Comparison of ENCODE assay signal across 1 cellular context in genomic region chr1:202805886-202806511, GRCh38.
A peak's percentile ranks its signal among the peaks of the same experiment; 100 is the strongest.
TF ChIP-seq lines count a peak whose summit lies in the region.

No MANE protein-coding gene starts in this region.

TF ChIP-seq in K562, 482 proteins besides CTCF, POLR2A, EP300 and RAD21 (continued from another document and continues in another):
- TF ChIP-seq, protein P1, sequence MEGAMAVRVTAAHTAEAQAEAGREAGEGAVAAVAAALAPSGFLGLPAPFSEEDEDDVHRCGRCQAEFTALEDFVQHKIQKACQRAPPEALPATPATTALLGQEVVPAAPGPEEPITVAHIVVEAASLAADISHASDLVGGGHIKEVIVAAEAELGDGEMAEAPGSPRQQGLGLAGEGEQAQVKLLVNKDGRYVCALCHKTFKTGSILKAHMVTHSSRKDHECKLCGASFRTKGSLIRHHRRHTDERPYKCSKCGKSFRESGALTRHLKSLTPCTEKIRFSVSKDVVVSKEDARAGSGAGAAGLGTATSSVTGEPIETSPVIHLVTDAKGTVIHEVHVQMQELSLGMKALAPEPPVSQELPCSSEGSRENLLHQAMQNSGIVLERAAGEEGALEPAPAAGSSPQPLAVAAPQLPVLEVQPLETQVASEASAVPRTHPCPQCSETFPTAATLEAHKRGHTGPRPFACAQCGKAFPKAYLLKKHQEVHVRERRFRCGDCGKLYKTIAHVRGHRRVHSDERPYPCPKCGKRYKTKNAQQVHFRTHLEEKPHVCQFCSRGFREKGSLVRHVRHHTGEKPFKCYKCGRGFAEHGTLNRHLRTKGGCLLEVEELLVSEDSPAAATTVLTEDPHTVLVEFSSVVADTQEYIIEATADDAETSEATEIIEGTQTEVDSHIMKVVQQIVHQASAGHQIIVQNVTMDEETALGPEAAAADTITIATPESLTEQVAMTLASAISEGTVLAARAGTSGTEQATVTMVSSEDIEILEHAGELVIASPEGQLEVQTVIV (CRISPR knock-in tag; IDR thresholded peaks at IDR 0.05; ENCODE audit: borderline replicate concordance), result no peak
- no peak; the same call in 1 of the 2 replicates for TF ChIP-seq LEF1 (IDR thresholded peaks at IDR 0.05)
- no peak for TF ChIP-seq ZFP36 (IDR thresholded peaks at IDR 0.05; ENCODE audit: low read depth, low read length, partially characterized antibody)
- peak; percentile 67; the same call in 1 of the 2 replicates for TF ChIP-seq HMBOX1 (IDR thresholded peaks at IDR 0.05)
- no peak for TF ChIP-seq HOXB6 (CRISPR knock-in tag; IDR thresholded peaks at IDR 0.05; ENCODE audit: borderline replicate concordance)
- 0 out of 2 replicates have a peak, but pooled peaks have one; percentile 67 for TF ChIP-seq HIVEP1 (CRISPR knock-in tag; IDR thresholded peaks at IDR 0.05)
- TF ChIP-seq THAP7 (CRISPR knock-in tag; IDR thresholded peaks at IDR 0.05), result no peak
- TF ChIP-seq, protein P2, sequence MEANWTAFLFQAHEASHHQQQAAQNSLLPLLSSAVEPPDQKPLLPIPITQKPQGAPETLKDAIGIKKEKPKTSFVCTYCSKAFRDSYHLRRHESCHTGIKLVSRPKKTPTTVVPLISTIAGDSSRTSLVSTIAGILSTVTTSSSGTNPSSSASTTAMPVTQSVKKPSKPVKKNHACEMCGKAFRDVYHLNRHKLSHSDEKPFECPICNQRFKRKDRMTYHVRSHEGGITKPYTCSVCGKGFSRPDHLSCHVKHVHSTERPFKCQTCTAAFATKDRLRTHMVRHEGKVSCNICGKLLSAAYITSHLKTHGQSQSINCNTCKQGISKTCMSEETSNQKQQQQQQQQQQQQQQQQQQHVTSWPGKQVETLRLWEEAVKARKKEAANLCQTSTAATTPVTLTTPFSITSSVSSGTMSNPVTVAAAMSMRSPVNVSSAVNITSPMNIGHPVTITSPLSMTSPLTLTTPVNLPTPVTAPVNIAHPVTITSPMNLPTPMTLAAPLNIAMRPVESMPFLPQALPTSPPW (CRISPR knock-in tag; IDR thresholded peaks at IDR 0.05), result peak; percentile 65
- no peak for TF ChIP-seq FOS (IDR thresholded peaks at IDR 0.05; ENCODE audit: extremely low read depth, insufficient read length)
- TF ChIP-seq DACH1 (IDR thresholded peaks at IDR 0.05; ENCODE audit: partially characterized antibody), result no peak
- TF ChIP-seq, protein P3, sequence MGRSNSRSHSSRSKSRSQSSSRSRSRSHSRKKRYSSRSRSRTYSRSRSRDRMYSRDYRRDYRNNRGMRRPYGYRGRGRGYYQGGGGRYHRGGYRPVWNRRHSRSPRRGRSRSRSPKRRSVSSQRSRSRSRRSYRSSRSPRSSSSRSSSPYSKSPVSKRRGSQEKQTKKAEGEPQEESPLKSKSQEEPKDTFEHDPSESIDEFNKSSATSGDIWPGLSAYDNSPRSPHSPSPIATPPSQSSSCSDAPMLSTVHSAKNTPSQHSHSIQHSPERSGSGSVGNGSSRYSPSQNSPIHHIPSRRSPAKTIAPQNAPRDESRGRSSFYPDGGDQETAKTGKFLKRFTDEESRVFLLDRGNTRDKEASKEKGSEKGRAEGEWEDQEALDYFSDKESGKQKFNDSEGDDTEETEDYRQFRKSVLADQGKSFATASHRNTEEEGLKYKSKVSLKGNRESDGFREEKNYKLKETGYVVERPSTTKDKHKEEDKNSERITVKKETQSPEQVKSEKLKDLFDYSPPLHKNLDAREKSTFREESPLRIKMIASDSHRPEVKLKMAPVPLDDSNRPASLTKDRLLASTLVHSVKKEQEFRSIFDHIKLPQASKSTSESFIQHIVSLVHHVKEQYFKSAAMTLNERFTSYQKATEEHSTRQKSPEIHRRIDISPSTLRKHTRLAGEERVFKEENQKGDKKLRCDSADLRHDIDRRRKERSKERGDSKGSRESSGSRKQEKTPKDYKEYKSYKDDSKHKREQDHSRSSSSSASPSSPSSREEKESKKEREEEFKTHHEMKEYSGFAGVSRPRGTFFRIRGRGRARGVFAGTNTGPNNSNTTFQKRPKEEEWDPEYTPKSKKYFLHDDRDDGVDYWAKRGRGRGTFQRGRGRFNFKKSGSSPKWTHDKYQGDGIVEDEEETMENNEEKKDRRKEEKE (IDR thresholded peaks at IDR 0.05; ENCODE audit: borderline replicate concordance in 1 of 2, control insufficient read depth in 1 of 2, low read depth in 2 of 2, low read length in 1 of 2), result no peak
- TF ChIP-seq EP400 (IDR thresholded peaks at IDR 0.05), result peak; percentile 7; the same call in 1 of the 2 replicates
- TF ChIP-seq SMAD1 (IDR thresholded peaks at IDR 0.05; ENCODE audit: low read depth, low read length, partially characterized antibody), result no peak
- no peak for TF ChIP-seq ZNF431 (CRISPR knock-in tag; IDR thresholded peaks at IDR 0.05)
- no peak for TF ChIP-seq NRF1 (conservative IDR thresholded peaks at IDR 0.05 in 1 of 2, IDR thresholded peaks at IDR 0.05 in 1 of 2)
- TF ChIP-seq ARID1B (IDR thresholded peaks at IDR 0.05), result no peak
- no peak for TF ChIP-seq ELF2 (CRISPR knock-in tag; IDR thresholded peaks at IDR 0.05)
- no peak for TF ChIP-seq HDAC6 (IDR thresholded peaks at IDR 0.05; ENCODE audit: low read depth, low read length)
- no peak for TF ChIP-seq YBX1 (IDR thresholded peaks at IDR 0.05)
- no peak for TF ChIP-seq ARID3B (CRISPR knock-in tag; IDR thresholded peaks at IDR 0.05; ENCODE audit: borderline replicate concordance)
- no peak for TF ChIP-seq HNRNPL (IDR thresholded peaks at IDR 0.05; ENCODE audit: low read depth, low read length)
- no peak for TF ChIP-seq SIRT6 (IDR thresholded peaks at IDR 0.05; ENCODE audit: low read depth, low read length)
- peak; percentile 68; the same call in 1 of the 2 replicates for TF ChIP-seq ZNF347 (CRISPR knock-in tag; IDR thresholded peaks at IDR 0.05; ENCODE audit: low read depth)
- TF ChIP-seq FOXA1 (IDR thresholded peaks at IDR 0.05; ENCODE audit: borderline replicate concordance), result no peak
- TF ChIP-seq ID3 (CRISPR knock-in tag; IDR thresholded peaks at IDR 0.05), result no peak
- TF ChIP-seq ID3 (tag; IDR thresholded peaks at IDR 0.05), result peak; percentile 96
- peak; percentile 56; the same call in 1 of the 2 replicates for TF ChIP-seq ZNF764 (CRISPR knock-in tag; IDR thresholded peaks at IDR 0.05; ENCODE audit: low read depth)
- TF ChIP-seq ZNF217 (CRISPR knock-in tag; IDR thresholded peaks at IDR 0.05), result no peak
- no peak for TF ChIP-seq TBL1XR1 (IDR thresholded peaks at IDR 0.05; ENCODE audit: low read length in 2 of 2)
- TF ChIP-seq NBN (IDR thresholded peaks at IDR 0.05; ENCODE audit: low read depth), result no peak
- TF ChIP-seq ZC3H11A (IDR thresholded peaks at IDR 0.05; ENCODE audit: low read depth, low read length), result no peak
- TF ChIP-seq ZNF766 (CRISPR knock-in tag; conservative IDR thresholded peaks at IDR 0.05), result peak; percentile 96
- TF ChIP-seq RBM39 (optimal IDR thresholded peaks at IDR 0.05; ENCODE audit: low read depth, low read length), result no peak
- no peak for TF ChIP-seq RBBP5 (IDR thresholded peaks at IDR 0.05; ENCODE audit: borderline replicate concordance, insufficient read depth, low read length, poor library complexity, severe bottlenecking)
- no peak for TF ChIP-seq SETDB1 (IDR thresholded peaks at IDR 0.05; ENCODE audit: low read length)
- TF ChIP-seq, protein P4, sequence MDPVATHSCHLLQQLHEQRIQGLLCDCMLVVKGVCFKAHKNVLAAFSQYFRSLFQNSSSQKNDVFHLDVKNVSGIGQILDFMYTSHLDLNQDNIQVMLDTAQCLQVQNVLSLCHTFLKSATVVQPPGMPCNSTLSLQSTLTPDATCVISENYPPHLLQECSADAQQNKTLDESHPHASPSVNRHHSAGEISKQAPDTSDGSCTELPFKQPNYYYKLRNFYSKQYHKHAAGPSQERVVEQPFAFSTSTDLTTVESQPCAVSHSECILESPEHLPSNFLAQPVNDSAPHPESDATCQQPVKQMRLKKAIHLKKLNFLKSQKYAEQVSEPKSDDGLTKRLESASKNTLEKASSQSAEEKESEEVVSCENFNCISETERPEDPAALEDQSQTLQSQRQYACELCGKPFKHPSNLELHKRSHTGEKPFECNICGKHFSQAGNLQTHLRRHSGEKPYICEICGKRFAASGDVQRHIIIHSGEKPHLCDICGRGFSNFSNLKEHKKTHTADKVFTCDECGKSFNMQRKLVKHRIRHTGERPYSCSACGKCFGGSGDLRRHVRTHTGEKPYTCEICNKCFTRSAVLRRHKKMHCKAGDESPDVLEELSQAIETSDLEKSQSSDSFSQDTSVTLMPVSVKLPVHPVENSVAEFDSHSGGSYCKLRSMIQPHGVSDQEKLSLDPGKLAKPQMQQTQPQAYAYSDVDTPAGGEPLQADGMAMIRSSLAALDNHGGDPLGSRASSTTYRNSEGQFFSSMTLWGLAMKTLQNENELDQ (CRISPR knock-in tag; IDR thresholded peaks at IDR 0.05; ENCODE audit: borderline replicate concordance), result no peak
- TF ChIP-seq POLR3A (IDR thresholded peaks at IDR 0.05; ENCODE audit: borderline replicate concordance, extremely low read depth, insufficient read depth, insufficient read length), result no peak
- TF ChIP-seq FOXJ3 (CRISPR knock-in tag; IDR thresholded peaks at IDR 0.05), result no peak
- TF ChIP-seq PCBP1 (IDR thresholded peaks at IDR 0.05; ENCODE audit: low read depth, low read length, poor library complexity, severe bottlenecking), result no peak
- TF ChIP-seq ZNF175 (CRISPR knock-in tag; IDR thresholded peaks at IDR 0.05; ENCODE audit: low read depth), result peak; percentile 97
- TF ChIP-seq ZBTB17 (CRISPR knock-in tag; IDR thresholded peaks at IDR 0.05), result peak; percentile 92
- TF ChIP-seq RREB1 (CRISPR knock-in tag; IDR thresholded peaks at IDR 0.05), result peak; percentile 84; the same call in 1 of the 2 replicates
- TF ChIP-seq NR2F6 (CRISPR knock-in tag; IDR thresholded peaks at IDR 0.05), result 0 out of 2 replicates have a peak, but pooled peaks have one; percentile 20
- TF ChIP-seq KLF10 (CRISPR knock-in tag; IDR thresholded peaks at IDR 0.05), result peak; percentile 48; the same call in 1 of the 2 replicates
- no peak for TF ChIP-seq PPARD (CRISPR knock-in tag; IDR thresholded peaks at IDR 0.05)
- no peak for TF ChIP-seq ZNF586 (CRISPR knock-in tag; conservative IDR thresholded peaks at IDR 0.05)
